10 cellular contexts compared by ENCODE assay signal in genomic region chr9:89993678-89994630, GRCh38.
DNase-seq lines count a peak whose midpoint lies in the region; ATAC-seq and TF ChIP-seq lines count a peak whose summit lies in the region.
"Had no signal": no experiment of that assay in that cellular context is flagged by ENCODE, and none has a peak within 500 bp of the region (broad histone marks: within the 10 kb centered on the region; RNA-seq: fewer than 3 reads in every experiment).

No MANE protein-coding gene starts in this region.

- H3K9ac ChIP-seq in mucosa of rectum (ENCODE audit: low read depth in 1 of 2, low read length in 2 of 2) = peak overlapping the region; percentile 14 to 28

- DNase-seq in MV-4-11 (lab: John Stamatoyannopoulos, UW) (peak; percentile 93), fibroblast of villous mesenchyme (ENCODE audit: low read depth) (peak; percentile 29), foreskin keratinocyte (no peak), DMS 273 (lab: John Stamatoyannopoulos, UW; ENCODE audit: unreplicated experiment) (no peak)
- DNase-seq: activated T-cell treated with anti-CD3 and anti-CD28 coated beads, Interleukin-2, amount 50 U/mL, for 24 hours; CD4-positive, alpha-beta T cell had no signal

- no peaks in the 10 kb centered on the region for H3K27me3 ChIP-seq in mucosa of rectum (ENCODE audit: control insufficient read depth in 2 of 2, insufficient read depth in 2 of 2, low read length in 2 of 2)
- H3K27me3 ChIP-seq in foreskin keratinocyte = peaks cover 3% of the 10 kb centered on the region

- H3K36me3 ChIP-seq in mucosa of rectum (ENCODE audit: control insufficient read depth in 2 of 2, insufficient read depth in 2 of 2, low read length in 2 of 2) = no peaks in the 10 kb centered on the region

- ATAC-seq in foreskin keratinocyte = no peak
- no peak for ATAC-seq in GM21526 (IDR thresholded peaks at IDR 0.05; ENCODE audit: low FRiP score, unreplicated experiment)
- no peak for ATAC-seq in GM21360 (IDR thresholded peaks at IDR 0.05; ENCODE audit: unreplicated experiment)

- H3K4me3 ChIP-seq in fibroblast of villous mesenchyme (ENCODE audit: low read depth, low read length) (no peak overlapping the region), mucosa of rectum (ENCODE audit: low read length in 2 of 2) (no peak overlapping the region)

- TF ChIP-seq CTCF in C4-2B (conservative IDR thresholded peaks at IDR 0.05) = no peak
- TF ChIP-seq CTCF in fibroblast of villous mesenchyme (IDR thresholded peaks at IDR 0.05; ENCODE audit: insufficient read depth, low read depth, low read length) = no peak
- TF ChIP-seq CTCF in foreskin keratinocyte (conservative IDR thresholded peaks at IDR 0.05) = no peak

- H3K9me3 ChIP-seq in mucosa of rectum (ENCODE audit: control insufficient read depth in 2 of 2, low read length in 2 of 2) = no peaks in the 10 kb centered on the region

- H3K4me1 ChIP-seq in mucosa of rectum (ENCODE audit: control insufficient read depth in 2 of 2, insufficient read depth in 2 of 2, low read length in 2 of 2) = peaks cover 25 to 30% of the 10 kb centered on the region in 2 donors
- no peaks in the 10 kb centered on the region for H3K4me1 ChIP-seq in foreskin keratinocyte

- H3K27ac ChIP-seq in C4-2B (peak overlapping the region; percentile 48), mucosa of rectum (ENCODE audit: low read depth in 2 of 2, low read length in 2 of 2) (peak overlapping the region; percentile 61 to 71), foreskin keratinocyte (no peak overlapping the region)

Comparison
In these comparisons a context has a peak if more than half of its experiments do, and no peak if none do; other contexts are left out.
1. DNase-seq: peak in MV-4-11 (single experiment) and fibroblast of villous mesenchyme (single experiment); none in foreskin keratinocyte (0 of 2) and DMS 273 (single experiment).